9 cellular contexts compared by ENCODE assay signal in the genomic region with DNA sequence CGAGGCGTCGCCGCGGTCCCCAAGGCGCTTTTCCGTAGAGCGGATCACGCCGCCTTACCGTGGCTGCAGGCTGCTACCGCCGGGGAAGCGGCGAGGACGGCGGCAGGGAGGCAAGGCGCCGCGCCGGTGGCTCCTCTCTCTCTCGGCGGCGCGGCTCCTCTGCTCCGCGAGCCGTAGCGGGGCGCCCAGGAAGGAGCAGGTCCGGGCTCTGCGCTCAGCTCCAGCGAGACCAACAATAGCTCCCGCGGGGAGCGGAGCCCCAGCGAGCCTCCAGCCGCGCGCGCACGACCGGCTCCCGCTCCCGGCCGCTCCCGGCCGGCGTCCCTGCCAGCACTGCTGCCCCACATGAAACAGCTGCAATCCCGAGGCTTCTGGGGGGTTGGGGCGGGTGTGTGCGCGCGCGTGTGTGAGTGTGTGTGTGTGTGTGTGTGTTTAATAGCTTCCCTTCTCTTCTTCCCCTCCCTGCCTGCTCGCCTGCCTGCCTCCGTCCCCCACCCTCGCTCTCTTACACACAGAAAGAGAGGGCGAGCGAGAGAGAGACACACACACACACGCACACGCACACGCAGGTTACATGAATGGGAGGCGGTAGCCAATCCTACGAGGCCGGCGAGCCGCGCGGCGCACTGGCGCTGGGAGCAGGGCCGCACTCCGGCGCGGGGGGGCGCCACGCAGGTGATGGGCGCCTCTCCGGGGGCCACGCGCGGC. TPM values are rescaled to one million over a fixed set of nuclear protein-coding genes. Genes with fewer than 3 reads are reported as not detected.
DNase-seq lines count a peak whose midpoint lies in the region; ATAC-seq, FAIRE-seq and TF ChIP-seq lines count a peak whose summit lies in the region.
"Had no signal": no experiment of that assay in that cellular context is flagged by ENCODE, and none has a peak within 500 bp of the region (broad histone marks: within the 10 kb centered on the region; RNA-seq: fewer than 3 reads in every experiment).

A gene (minus strand): TSS at position 580 of the 708 bp plus-strand sequence. CDS start 371,086 bp downstream, outside the sequence.

- FAIRE-seq in RCC 7860 (lab: Jason Lieb, UNC), result no peak
- FAIRE-seq: colon had no signal

- intact Hi-C loops in activated CD4-positive, alpha-beta memory T cell treated with anti-CD3 and anti-CD28 coated beads for 36 hours (cut with micrococcal nuclease), result no loop called here

- H3K27me3 ChIP-seq in mesendoderm (ENCODE audit: insufficient read depth, low read length, poor library complexity), result no peaks in the 10 kb centered on the region
- no peaks in the 10 kb centered on the region for H3K27me3 ChIP-seq in thoracic aorta (replicated peaks; ENCODE audit: insufficient read depth)

- H3K27ac Mint-ChIP-seq in endothelial cell (ENCODE audit: unreplicated experiment), result peak within 1 kb of the TSS; percentile 65
- H3K27ac Mint-ChIP-seq in activated CD4-positive, alpha-beta memory T cell treated with anti-CD3 and anti-CD28 coated beads for 36 hours, result no peak within 1 kb of the TSS

- H3K9me3 ChIP-seq in thoracic aorta, result no peaks in the 10 kb centered on the region

- H3K4me1 Mint-ChIP-seq in endothelial cell (ENCODE audit: unreplicated experiment), result peaks cover 22% of the 10 kb centered on the region
- H3K4me1 Mint-ChIP-seq in activated CD4-positive, alpha-beta memory T cell treated with anti-CD3 and anti-CD28 coated beads for 36 hours (ENCODE audit: low read depth), result peaks cover 15% of the 10 kb centered on the region

- H3K27me3 Mint-ChIP-seq in endothelial cell (ENCODE audit: unreplicated experiment), result peaks cover 28% of the 10 kb centered on the region
- H3K27me3 Mint-ChIP-seq in activated CD4-positive, alpha-beta memory T cell treated with anti-CD3 and anti-CD28 coated beads for 36 hours, result peaks cover 57% of the 10 kb centered on the region

- H3K79me2 ChIP-seq in mesendoderm (ENCODE audit: control insufficient read depth, insufficient read depth, low read length), result peaks cover 45% of the 10 kb centered on the region

- TF ChIP-seq CTCF in endothelial cell (IDR thresholded peaks at IDR 0.05; ENCODE audit: unreplicated experiment) (no peak), thoracic aorta (IDR thresholded peaks at IDR 0.05) (peak; percentile 26)

- H3K4ac ChIP-seq in mesendoderm (ENCODE audit: low read depth, low read length), result peak within 1 kb of the TSS; percentile 83

- no peaks in the 10 kb centered on the region for H3K9me3 Mint-ChIP-seq in endothelial cell (ENCODE audit: unreplicated experiment)
- H3K9me3 Mint-ChIP-seq in activated CD4-positive, alpha-beta memory T cell treated with anti-CD3 and anti-CD28 coated beads for 36 hours, result no peaks in the 10 kb centered on the region

- peak; percentile 36 for ATAC-seq in HG02938 (IDR thresholded peaks at IDR 0.05; ENCODE audit: unreplicated experiment)
- ATAC-seq in thoracic aorta (ENCODE audit: insufficient number of reproducible peaks, low FRiP score, low read depth), result no peak

- H3K9ac ChIP-seq in mesendoderm (ENCODE audit: low read length), result peak within 1 kb of the TSS; percentile 99

- CTCF ChIA-PET in activated CD4-positive, alpha-beta memory T cell treated with anti-CD3 and anti-CD28 coated beads for 36 hours (lab: Charles Lee), result no interaction called here

- H3K27ac ChIP-seq in mesendoderm (ENCODE audit: low read depth, low read length) (peak within 1 kb of the TSS; percentile 63), thoracic aorta (peak within 1 kb of the TSS; percentile 71 to 88)

- WGBS in mesendoderm (ENCODE audit: extremely low coverage, insufficient coverage, low lambda C conversion rate), result no CpG with 5 or more reads among the region's 83 CpGs

- H2AK5ac ChIP-seq in mesendoderm (ENCODE audit: low read length), result no peak within 1 kb of the TSS

- H3K4me3 ChIP-seq in mesendoderm (ENCODE audit: low read length) (peak within 1 kb of the TSS; percentile 92), thoracic aorta (peak within 1 kb of the TSS; percentile 89)

- H3K4me1 ChIP-seq in mesendoderm (ENCODE audit: control insufficient read depth, low read depth, low read length), result peaks cover 12% of the 10 kb centered on the region
- peaks cover 4 to 35% of the 10 kb centered on the region in 2 donors for H3K4me1 ChIP-seq in thoracic aorta (ENCODE audit: control insufficient read depth in 1 of 2, low read depth in 2 of 2)

- POLR2A ChIA-PET in activated CD4-positive, alpha-beta memory T cell treated with anti-CD3 and anti-CD28 coated beads for 36 hours (lab: Charles Lee), result no interaction called here

- H3K79me1 ChIP-seq in mesendoderm (ENCODE audit: low read length), result peaks cover 10% of the 10 kb centered on the region

- H4K8ac ChIP-seq in mesendoderm (ENCODE audit: low read depth, low read length), result no peak within 1 kb of the TSS

- H2BK5ac ChIP-seq in mesendoderm (ENCODE audit: low read length), result peak within 1 kb of the TSS; percentile 86

- H4K5ac ChIP-seq in mesendoderm (ENCODE audit: low read length), result no peak within 1 kb of the TSS

- H3K56ac ChIP-seq in mesendoderm (ENCODE audit: low read length), result peak within 1 kb of the TSS; percentile 99

- peak; percentile 46 to 69 for DNase-seq in NCI-H187 (lab: John Stamatoyannopoulos, UW)
- DNase-seq in NCI-H187 treated with DMSO at 0.1 percent for 48 hours (lab: John Stamatoyannopoulos, UW), result no peak
- DNase-seq in RCC 7860 (ENCODE audit: low spot score), result peak; percentile 63
- DNase-seq in endothelial cell (ENCODE audit: low spot score), result peak; percentile 45
- peak; percentile 85 for DNase-seq in mesendoderm
- DNase-seq in thoracic aorta (ENCODE audit: low spot score), result peak; percentile 39
- no peak for DNase-seq in activated CD4-positive, alpha-beta memory T cell treated with anti-CD3 and anti-CD28 coated beads for 36 hours

- H2BK120ac ChIP-seq in mesendoderm (ENCODE audit: low read depth, low read length), result peak within 1 kb of the TSS; percentile 47

- H3K36me3 Mint-ChIP-seq in endothelial cell (ENCODE audit: low read depth, unreplicated experiment), result no peaks in the 10 kb centered on the region
- no peaks in the 10 kb centered on the region for H3K36me3 Mint-ChIP-seq in activated CD4-positive, alpha-beta memory T cell treated with anti-CD3 and anti-CD28 coated beads for 36 hours

- H2BK15ac ChIP-seq in mesendoderm (replicated peaks; ENCODE audit: low read depth), result no peak within 1 kb of the TSS

- peak within 1 kb of the TSS; percentile 97 for H3K23ac ChIP-seq in mesendoderm (ENCODE audit: low read length)

- peak within 1 kb of the TSS; percentile 89 for H3K4me3 Mint-ChIP-seq in endothelial cell (ENCODE audit: unreplicated experiment)
- H3K4me3 Mint-ChIP-seq in activated CD4-positive, alpha-beta memory T cell treated with anti-CD3 and anti-CD28 coated beads for 36 hours, result no peak within 1 kb of the TSS

- H3K4me2 ChIP-seq in mesendoderm (ENCODE audit: low read length), result peak within 1 kb of the TSS; percentile 97

- no peaks in the 10 kb centered on the region for H3K36me3 ChIP-seq in mesendoderm (ENCODE audit: control insufficient read depth, insufficient read depth, low read length)
- H3K36me3 ChIP-seq in thoracic aorta, result no peaks in the 10 kb centered on the region

- H3K18ac ChIP-seq in mesendoderm (ENCODE audit: low read length), result peak within 1 kb of the TSS; percentile 89

RNA-seq across cellular contexts. Expression of the gene that starts here (rescaled TPM):
- total RNA-seq in endothelial cell (ENCODE audit: unreplicated experiment), result 1.8 TPM
- 32.1 TPM for polyA plus RNA-seq in mesendoderm (2013, experiment 1 of 2)
- polyA plus RNA-seq in mesendoderm (2013, experiment 2 of 2), result 25.8 TPM
- 10 to 100 TPM in 1 of 2 donors, 1 to 10 TPM in 1; 6.1 to 13.3 TPM for total RNA-seq in thoracic aorta
- not detected for total RNA-seq in activated CD4-positive, alpha-beta memory T cell treated with anti-CD3 and anti-CD28 coated beads for 36 hours

Comparison
In these comparisons a context has a peak if more than half of its experiments do, and no peak if none do; other contexts are left out.
1. DNase-seq: peak in NCI-H187 (2 of 2), RCC 7860 (single experiment), endothelial cell (single experiment), mesendoderm (single experiment) and thoracic aorta (single experiment); none in NCI-H187 treated with DMSO at 0.1 percent for 48 hours (single experiment) and activated CD4-positive, alpha-beta memory T cell treated with anti-CD3 and anti-CD28 coated beads for 36 hours (single experiment).